Comparison of ENCODE assay signal across 18 cellular contexts in the genomic region with DNA sequence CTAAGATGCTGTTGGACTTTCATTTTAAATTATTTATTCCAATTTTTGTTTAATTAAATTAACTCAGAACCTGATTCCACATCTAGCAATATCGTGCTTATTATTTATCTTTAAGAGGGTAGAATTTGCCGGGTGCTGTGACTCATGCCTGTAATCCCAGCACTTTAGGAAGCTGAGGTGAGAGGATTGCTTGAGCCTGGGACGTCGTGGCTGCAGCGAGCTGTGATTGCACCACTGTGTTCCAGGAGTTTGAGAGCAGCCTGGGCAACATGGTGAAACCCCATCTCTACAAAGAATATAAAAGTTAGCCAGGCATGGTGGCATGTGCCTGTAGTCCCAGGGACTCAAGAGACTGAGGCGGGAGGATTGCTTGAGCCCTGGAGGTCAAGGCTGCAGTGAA. TPM values are rescaled to one million over a fixed set of nuclear protein-coding genes. Genes with fewer than 3 reads are reported as not detected.
DNase-seq lines count a peak whose midpoint lies in the region; ATAC-seq, FAIRE-seq and TF ChIP-seq lines count a peak whose summit lies in the region.
"Had no signal": no experiment of that assay in that cellular context is flagged by ENCODE, and none has a peak within 500 bp of the region (broad histone marks: within the 10 kb centered on the region; RNA-seq: fewer than 3 reads in every experiment).

No MANE protein-coding gene starts in this region.

- no peak overlapping the region for H3K4me3 Mint-ChIP-seq in CD14-positive monocyte
- H3K4me3 Mint-ChIP-seq: CD8-positive, alpha-beta memory T cell; HFFc6 had no signal

- H3K36me3 Mint-ChIP-seq in CD14-positive monocyte = peaks cover 25 to 30% of the 10 kb centered on the region in 2 donors

- peaks cover 0 to 6% (median 0%) of the 10 kb centered on the region in 7 donors for H3K9me3 Mint-ChIP-seq in CD14-positive monocyte
- H3K9me3 Mint-ChIP-seq: CD8-positive, alpha-beta memory T cell; HFFc6 had no signal

- H3K4me1 ChIP-seq in right cardiac atrium (ENCODE audit: control insufficient read depth, insufficient read depth, low read length) (peaks cover 6% of the 10 kb centered on the region), vagina (no peaks in the 10 kb centered on the region)
- H3K4me1 ChIP-seq: Caco-2 had no signal

- no peaks in the 10 kb centered on the region for H3K4me1 Mint-ChIP-seq in CD14-positive monocyte
- H3K4me1 Mint-ChIP-seq: CD8-positive, alpha-beta memory T cell had no signal

- peak; percentile 3 for DNase-seq in NCI-H146 (lab: John Stamatoyannopoulos, UW)
- DNase-seq in NCI-H146 treated with DMSO at 0.1 percent for 48 hours (lab: John Stamatoyannopoulos, UW; ENCODE audit: unreplicated experiment) = no peak
- no peak for DNase-seq in right cardiac atrium
- no peak for DNase-seq in Right ventricle myocardium inferior (ENCODE audit: missing footprints)
- DNase-seq in vagina (ENCODE audit: extremely low spot score in 2 of 2) = no peak
- no peak for DNase-seq in CD14-positive monocyte (ENCODE audit: low spot score)
- no peak for DNase-seq in midbrain (lab: John Stamatoyannopoulos, UW)
- DNase-seq: Caco-2; CD8-positive, alpha-beta memory T cell; DND-41; GDM1; HCEC 1CT; HFFc6 had no signal

- H3K27ac Mint-ChIP-seq in CD14-positive monocyte = no peak overlapping the region
- H3K27ac Mint-ChIP-seq: CD8-positive, alpha-beta memory T cell; HFFc6 had no signal

- TF ChIP-seq CTCF in vagina (IDR thresholded peaks at IDR 0.05) (no peak), CD14-positive monocyte (IDR thresholded peaks at IDR 0.05) (no peak)

- intact Hi-C loops in right cardiac atrium (cut with DNase I) (no loop called here), Right ventricle myocardium inferior (cut with DNase I) (loop anchor here (5.0 kb wide), 1 partner anchor 48 kb away; a partner anchor contains a TSS), vagina (cut with DNase I) (no loop called here), CD14-positive monocyte (cut with micrococcal nuclease) (no loop called here)

- FAIRE-seq in islet of Langerhans (lab: Jason Lieb, UNC) = peak; percentile 5
- FAIRE-seq: GM12892, H1 had no signal

- H3K27ac ChIP-seq in right cardiac atrium (ENCODE audit: low read length) (peak overlapping the region; percentile 23), vagina (no peak overlapping the region)
- H3K27ac ChIP-seq: 22Rv1, HL-60 had no signal

- H3K4me3 ChIP-seq in right cardiac atrium (ENCODE audit: low read length) = no peak overlapping the region
- H3K4me3 ChIP-seq in vagina = no peak overlapping the region

- WGBS in right cardiac atrium = 74% methylated on average over 6 of the region's 6 CpGs

- no peaks in the 10 kb centered on the region for H3K9me3 ChIP-seq in right cardiac atrium (ENCODE audit: control insufficient read depth, low read length)
- no peaks in the 10 kb centered on the region for H3K9me3 ChIP-seq in vagina
- H3K9me3 ChIP-seq: Caco-2 had no signal

- peaks cover 0 to 2% (median 0%) of the 10 kb centered on the region in 3 donors for H3K27me3 Mint-ChIP-seq in CD14-positive monocyte (ENCODE audit: low read depth in 3 of 3)

- ATAC-seq in right cardiac atrium = peak in 1 of 2 donors; percentile 41
- ATAC-seq in Right ventricle myocardium inferior = no peak

- H3K27me3 ChIP-seq in right cardiac atrium (ENCODE audit: control insufficient read depth, insufficient read depth) (no peaks in the 10 kb centered on the region), vagina (no peaks in the 10 kb centered on the region)

- no peak for TF ChIP-seq POLR2A in vagina (IDR thresholded peaks at IDR 0.05)

- H3K36me3 ChIP-seq in vagina = peaks cover 0 to 14% of the 10 kb centered on the region in 2 donors

RNA-seq across cellular contexts. Expression of a gene that starts 47.8 kb away (rescaled TPM):
- total RNA-seq in right cardiac atrium = 10 to 100 TPM; 16.3 to 20.6 (median 18.6) TPM
- 5.4 TPM for polyA plus RNA-seq in right cardiac atrium
- total RNA-seq in Right ventricle myocardium inferior = 11.4 TPM
- total RNA-seq in vagina = 19.4 TPM
- polyA plus RNA-seq in CD14-positive monocyte = 1 to 10 TPM; 5.1 to 5.9 TPM
